9 cellular contexts compared by ENCODE assay signal in the genomic region with DNA sequence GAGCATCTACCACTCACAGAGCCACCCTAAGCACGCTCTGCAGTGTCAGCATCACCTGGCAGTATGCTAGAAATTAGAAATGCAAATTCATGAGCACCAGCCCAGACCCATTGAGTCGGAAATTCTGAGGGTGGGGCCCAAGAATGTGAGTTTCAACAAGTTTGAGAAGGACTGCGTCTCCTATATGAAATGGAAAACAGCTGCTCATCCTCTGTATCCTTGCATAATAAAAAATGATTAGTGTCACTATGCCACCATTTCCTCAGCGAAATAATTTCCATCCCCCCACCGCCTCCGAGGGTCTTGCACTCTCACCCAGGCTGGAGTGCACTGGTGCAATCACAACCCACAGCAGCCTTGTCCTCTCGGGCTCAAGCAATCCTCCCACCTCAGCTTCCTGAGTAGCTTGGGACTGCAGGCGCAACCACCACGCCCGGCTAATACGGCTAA. TPM values are rescaled to one million over a fixed set of nuclear protein-coding genes. Genes with fewer than 3 reads are reported as not detected.
DNase-seq lines count a peak whose midpoint lies in the region; ATAC-seq and TF ChIP-seq lines count a peak whose summit lies in the region.
"Had no signal": no experiment of that assay in that cellular context is flagged by ENCODE, and none has a peak within 500 bp of the region (broad histone marks: within the 10 kb centered on the region; RNA-seq: fewer than 3 reads in every experiment).

No MANE protein-coding gene starts in this region.

- CTCF ChIA-PET in CD8-positive, alpha-beta memory T cell (lab: Charles Lee): interaction anchor here (1.2 to 5.1 kb wide), 12 partner anchors 13 to 180 kb away, joined by 3 to 70 read pairs (median 10); no protein-coding TSS in a partner anchor

- H3K27me3 ChIP-seq in CD8-positive, alpha-beta memory T cell (ENCODE audit: insufficient read depth, low read length, poor library complexity, severe bottlenecking): no peaks in the 10 kb centered on the region
- peaks cover 0 to 40% (median 5%) of the 10 kb centered on the region in 4 donors for H3K27me3 ChIP-seq in esophagus squamous epithelium

- POLR2A ChIA-PET in CD8-positive, alpha-beta memory T cell (lab: Charles Lee): interaction anchor here (0.6 to 4.3 kb wide), 7 partner anchors 11 to 1091 kb away, joined by 3 to 58 read pairs (median 5); no protein-coding TSS in a partner anchor

- peak overlapping the region; percentile 92 to 99 (median 97) for H3K27ac Mint-ChIP-seq in CD8-positive, alpha-beta memory T cell

- H3K4me1 ChIP-seq in CD8-positive, alpha-beta memory T cell (ENCODE audit: insufficient read depth, low read length): peaks cover 36% of the 10 kb centered on the region
- H3K4me1 ChIP-seq in esophagus squamous epithelium: peaks cover 0 to 34% (median 13%) of the 10 kb centered on the region in 3 donors

- H3K27ac ChIP-seq in CD8-positive, alpha-beta memory T cell (ENCODE audit: low read depth, low read length): peak overlapping the region; percentile 94
- H3K27ac ChIP-seq in esophagus squamous epithelium: peak overlapping the region in 3 of 4 donors; percentile 24 to 70 (median 57)

- H3K36me3 ChIP-seq in CD8-positive, alpha-beta memory T cell (ENCODE audit: insufficient read depth, low read length): no peaks in the 10 kb centered on the region
- H3K36me3 ChIP-seq in esophagus squamous epithelium: no peaks in the 10 kb centered on the region

- peak overlapping the region; percentile 82 for H3K4me3 ChIP-seq in CD8-positive, alpha-beta memory T cell (ENCODE audit: low read length)
- peak overlapping the region; percentile 43 to 74 (median 52) for H3K4me3 ChIP-seq in esophagus squamous epithelium

- peak in 3 of 5 donors; percentile 6 to 50 (median 31) for DNase-seq in CD8-positive, alpha-beta memory T cell
- DNase-seq in UCSD-AML1 (lab: John Stamatoyannopoulos, UW; ENCODE audit: unreplicated experiment) (peak; percentile 57), esophagus squamous epithelium (lab: John Stamatoyannopoulos, UW) (no peak), nucleus accumbens (lab: John Stamatoyannopoulos, UW) (no peak), DMS79 (lab: John Stamatoyannopoulos, UW) (no peak), NCI-H1105 treated with DMSO at 0.1 percent for 48 hours (lab: John Stamatoyannopoulos, UW) (no peak)
- peak in 2 of 3 experiments; percentile 6 to 8 for DNase-seq in stimulated activated CD4-positive, alpha-beta T cell treated with anti-CD3 and anti-CD28 coated beads, TNF-alpha, amount 100 ng/mL, for 4 hours (ENCODE audit: low read depth in 3 of 3)

- no peak for TF ChIP-seq CTCF in esophagus squamous epithelium (IDR thresholded peaks at IDR 0.05)

- no peaks in the 10 kb centered on the region for H3K9me3 ChIP-seq in CD8-positive, alpha-beta memory T cell (ENCODE audit: low read length)
- H3K9me3 ChIP-seq in esophagus squamous epithelium: no peaks in the 10 kb centered on the region

- intact Hi-C loops in esophagus squamous epithelium (cut with DNase I): loop anchor here (10.0 kb wide), 1 partner anchor 143 kb away; no protein-coding TSS in a partner anchor

- WGBS in esophagus squamous epithelium, 2 donors: 25 to 30% methylated on average over 11 of the region's 11 CpGs

- TF ChIP-seq POLR2A in esophagus squamous epithelium (IDR thresholded peaks at IDR 0.05): no peak

- H3K9me3 Mint-ChIP-seq in CD8-positive, alpha-beta memory T cell: peaks cover 0 to 3% (median 0%) of the 10 kb centered on the region in 5 donors

- H3K36me3 Mint-ChIP-seq in CD8-positive, alpha-beta memory T cell: peaks cover 0 to 20% (median 3%) of the 10 kb centered on the region in 3 donors

- peaks cover 0 to 3% of the 10 kb centered on the region in 2 donors for H3K27me3 Mint-ChIP-seq in CD8-positive, alpha-beta memory T cell

- H3K4me3 Mint-ChIP-seq in CD8-positive, alpha-beta memory T cell: peak overlapping the region; percentile 92 to 99 (median 96)

- peaks cover 43 to 52% (median 47%) of the 10 kb centered on the region in 3 donors for H3K4me1 Mint-ChIP-seq in CD8-positive, alpha-beta memory T cell

- peak; percentile 18 for ATAC-seq in GM21723 (IDR thresholded peaks at IDR 0.05; ENCODE audit: unreplicated experiment)

RNA-seq across cellular contexts. Expression of a gene that starts 1.3 kb away (rescaled TPM):
- total RNA-seq in CD8-positive, alpha-beta memory T cell: 10 to 100 TPM; 51.4 to 62.5 TPM
- polyA plus RNA-seq in CD8-positive, alpha-beta memory T cell: 70.5 TPM
- total RNA-seq in esophagus squamous epithelium: 10 to 100 TPM in 1 of 4 donors, 1 to 10 TPM in 3; 3.0 to 16.6 (median 5.9) TPM
- total RNA-seq: bronchial epithelial cell had no signal

Comparison
In these comparisons a context has a peak if more than half of its experiments do, and no peak if none do; other contexts are left out.
1. DNase-seq: peak in CD8-positive, alpha-beta memory T cell (3 of 5), UCSD-AML1 (single experiment) and stimulated activated CD4-positive, alpha-beta T cell treated with anti-CD3 and anti-CD28 coated beads, TNF-alpha, amount 100 ng/mL, for 4 hours (2 of 3); none in esophagus squamous epithelium (single experiment), nucleus accumbens (0 of 56), DMS79 (single experiment) and NCI-H1105 treated with DMSO at 0.1 percent for 48 hours (single experiment).